15 cellular contexts compared by ENCODE assay signal in the genomic region with DNA sequence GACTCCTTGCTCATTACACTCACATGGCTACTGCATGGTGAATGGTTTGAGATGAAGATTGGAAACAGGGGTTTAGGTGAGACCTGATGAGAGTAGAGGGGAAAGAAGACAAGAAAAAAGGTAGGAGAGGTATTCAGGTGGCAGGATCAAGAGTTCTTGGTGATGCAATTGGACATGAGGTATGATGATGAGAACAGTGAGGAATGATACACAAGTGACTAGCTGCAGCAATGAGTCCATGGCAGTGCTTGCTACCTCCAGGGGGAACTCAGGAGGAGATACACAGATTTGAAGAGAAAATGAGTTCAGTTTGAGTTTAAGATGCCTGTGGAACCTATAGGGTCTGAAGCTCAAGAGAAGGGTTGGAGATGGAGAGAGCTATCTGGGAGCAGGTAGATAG.
DNase-seq lines count a peak whose midpoint lies in the region; ATAC-seq, FAIRE-seq and TF ChIP-seq lines count a peak whose summit lies in the region.
"Had no signal": no experiment of that assay in that cellular context is flagged by ENCODE, and none has a peak within 500 bp of the region (broad histone marks: within the 10 kb centered on the region; RNA-seq: fewer than 3 reads in every experiment).

No MANE protein-coding gene starts in this region.

- 0 out of 3 replicates have a peak overlapping the region, but pooled peaks have one; percentile 5 for H2BK15ac ChIP-seq in IMR-90 (ENCODE audit: low read depth, low read length)

- POLR2A ChIA-PET in IMR-90 (lab: Charles Lee; ENCODE audit: unreplicated experiment) (interaction anchor here (0.6 kb wide), 1 partner anchor 101 kb away, joined by 5 read pairs; no protein-coding TSS in a partner anchor), K562 (lab: Yijun Ruan, JAX) (interaction anchor here (0.9 kb wide), 1 partner anchor 66 kb away, joined by 4 read pairs; a partner anchor contains a TSS), HepG2 (lab: Yijun Ruan, JAX) (no interaction called here)

- no peak for TF ChIP-seq CTCF in IMR-90 (conservative IDR thresholded peaks at IDR 0.05; ENCODE audit: low read depth, low read length)
- no peak for TF ChIP-seq CTCF in K562 (IDR thresholded peaks at IDR 0.05 in 2 of 3, conservative IDR thresholded peaks at IDR 0.05 in 1 of 3; ENCODE audit: insufficient read depth in 2 of 3, low read depth in 1 of 3, low read length in 3 of 3)
- peak; percentile 5 for TF ChIP-seq CTCF in epithelial cell of proximal tubule (conservative IDR thresholded peaks at IDR 0.05; ENCODE audit: low read depth, low read length)
- TF ChIP-seq CTCF in HepG2 (CRISPR knock-in tag; IDR thresholded peaks at IDR 0.05), result no peak

- no peak overlapping the region for H3K56ac ChIP-seq in IMR-90 (ENCODE audit: extremely low read depth, insufficient read depth, low read length)

- no peak overlapping the region for H3K4me2 ChIP-seq in IMR-90 (ENCODE audit: low read depth, low read length)
- H3K4me2 ChIP-seq in K562 (ENCODE audit: insufficient read depth, low read length), result no peak overlapping the region
- H3K4me2 ChIP-seq in HepG2 (ENCODE audit: low read depth, low read length), result no peak overlapping the region

- peaks cover 16% of the 10 kb centered on the region for H3K9me1 ChIP-seq in IMR-90 (ENCODE audit: insufficient read depth, low read length)
- H3K9me1 ChIP-seq in K562 (ENCODE audit: control insufficient read depth, insufficient read depth, low read length), result no peaks in the 10 kb centered on the region

- no peaks in the 10 kb centered on the region for H3K36me3 ChIP-seq in IMR-90 (ENCODE audit: control insufficient read depth, insufficient read depth, low read length)
- no peaks in the 10 kb centered on the region; the same call in 2 of the 3 replicates for H3K36me3 ChIP-seq in K562 (ENCODE audit: control insufficient read depth, insufficient read depth, low read length)
- peaks cover 0 to 5% of the 10 kb centered on the region in 2 experiments; a peak in 1 of 5 replicates for H3K36me3 ChIP-seq in HepG2 (replicated peaks in 1 of 2; ENCODE audit: control insufficient read depth in 1 of 2, insufficient read depth in 2 of 2, low read length in 2 of 2)

- TF ChIP-seq POLR2A in IMR-90 (IDR thresholded peaks at IDR 0.05; ENCODE audit: low read depth, low read length) (no peak), K562 (conservative IDR thresholded peaks at IDR 0.05) (no peak), HepG2 (IDR thresholded peaks at IDR 0.05; ENCODE audit: insufficient read depth in 1 of 2, low read depth in 2 of 2, low read length in 2 of 2) (no peak)

- H3K23ac ChIP-seq in IMR-90 (ENCODE audit: low read depth, low read length), result no peak overlapping the region

- BruUV-seq in IMR-90 (replicated peaks; lab: Mats Ljungman, UMichigan), result no TSS peak
- BruUV-seq in K562 (replicated peaks; lab: Mats Ljungman, UMichigan), result no TSS peak
- no TSS peak for BruUV-seq in HepG2 (replicated peaks; lab: Mats Ljungman, UMichigan)

- no peak overlapping the region; the same call in 1 of the 2 replicates for H2AK5ac ChIP-seq in IMR-90 (ENCODE audit: low read depth, low read length)

- H3K79me1 ChIP-seq in IMR-90 (ENCODE audit: low read depth in 1 of 2, low read length in 2 of 2), result peaks cover 0 to 3% of the 10 kb centered on the region in 2 experiments; a peak in 1 of 4 replicates

- no peak overlapping the region for H3K27ac ChIP-seq in IMR-90 (ENCODE audit: insufficient read depth, low read length)
- H3K27ac ChIP-seq in K562 (ENCODE audit: extremely low read depth, low read depth, low read length), result no peak overlapping the region
- H3K27ac ChIP-seq in HepG2 (ENCODE audit: extremely low read length, insufficient read depth, low read length), result no peak overlapping the region
- H3K27ac ChIP-seq: C4-2B, GM23248 had no signal

- CTCF ChIA-PET in IMR-90 (lab: Yijun Ruan, JAX) (interaction anchor here (0.8 to 1.4 kb wide), 2 partner anchors 23 to 162 kb away, joined by 3 to 8 read pairs; no protein-coding TSS in a partner anchor), K562 (lab: Yijun Ruan, JAX; ENCODE audit: low intra/inter-chr PET ratio) (no interaction called here), HepG2 (lab: Yijun Ruan, JAX; ENCODE audit: low intra/inter-chr PET ratio, low total read pairs) (no interaction called here)

- H2BK5ac ChIP-seq in IMR-90 (ENCODE audit: low read depth, low read length, poor library complexity, severe bottlenecking), result no peak overlapping the region

- in situ Hi-C loops in IMR-90 (cut with MboI; ENCODE audit: low sequenced_read_pairs), result loop anchor here (5.0 kb wide), 1 partner anchor 159 kb away; no protein-coding TSS in a partner anchor
- in situ Hi-C loops in K562 (cut with MboI), result no loop called here
- in situ Hi-C loops in HepG2 (cut with HindIII; ENCODE audit: extremely low pct_ligation_motif_present, low pct_unique_long_range_greater_than_20kb), result no loop called here

- no peak overlapping the region for H4K5ac ChIP-seq in IMR-90 (ENCODE audit: low read depth, low read length)

- peak overlapping the region; percentile 53 for H3K4ac ChIP-seq in IMR-90 (ENCODE audit: low read depth, low read length)

- H3K9ac ChIP-seq in IMR-90 (ENCODE audit: low read depth, low read length) (no peak overlapping the region), K562 (ENCODE audit: insufficient read depth in 1 of 2, low read depth in 2 of 2, low read length in 2 of 2) (no peak overlapping the region), HepG2 (ENCODE audit: insufficient read depth, low read depth, low read length) (no peak overlapping the region)
- H3K9ac ChIP-seq: GM23248 had no signal

- no peak for TF ChIP-seq EP300 in K562 (IDR thresholded peaks at IDR 0.05; ENCODE audit: low read length)
- no peak for TF ChIP-seq EP300 in HepG2 (IDR thresholded peaks at IDR 0.05; ENCODE audit: low read depth in 2 of 2, low read length in 2 of 2)
- TF ChIP-seq EP300 in HepG2 (CRISPR knock-in tag; IDR thresholded peaks at IDR 0.05; ENCODE audit: borderline replicate concordance), result no peak

- no peaks in the 10 kb centered on the region for H3K79me2 ChIP-seq in K562 (ENCODE audit: control insufficient read depth, insufficient read depth, low read length)
- no peaks in the 10 kb centered on the region for H3K79me2 ChIP-seq in HepG2 (ENCODE audit: insufficient read depth, low read length)

- no peak overlapping the region for H4K8ac ChIP-seq in IMR-90 (ENCODE audit: low read depth in 2 of 2, low read length in 2 of 2)

- peaks cover 18% of the 10 kb centered on the region for H3K4me1 ChIP-seq in IMR-90 (ENCODE audit: control insufficient read depth, insufficient read depth, low read length)
- peaks cover 0 to 12% of the 10 kb centered on the region in 2 experiments; a peak in 4 of 5 replicates for H3K4me1 ChIP-seq in K562 (replicated peaks in 1 of 2; ENCODE audit: control insufficient read depth in 2 of 2, insufficient read depth in 2 of 2, low read length in 2 of 2)
- H3K4me1 ChIP-seq in HepG2 (ENCODE audit: insufficient read depth, low read length), result peaks cover 51% of the 10 kb centered on the region

- ATAC-seq in IMR-90 (ENCODE audit: low read depth), result no peak
- ATAC-seq in K562, result no peak
- ATAC-seq in HepG2, result no peak
- no peak for ATAC-seq in HG03565 (IDR thresholded peaks at IDR 0.05; ENCODE audit: unreplicated experiment)
- ATAC-seq: HCT116 had no signal

- no peaks in the 10 kb centered on the region for H3K9me3 ChIP-seq in IMR-90 (ENCODE audit: control insufficient read depth, insufficient read depth, low read length)
- H3K9me3 ChIP-seq in K562 (replicated peaks; ENCODE audit: control insufficient read depth, insufficient read depth, low read depth, low read length), result no peaks in the 10 kb centered on the region
- H3K9me3 ChIP-seq in HepG2 (ENCODE audit: low read length), result no peaks in the 10 kb centered on the region

- dilution Hi-C loops in IMR-90 (cut with HindIII; ENCODE audit: low sequenced_read_pairs, unreplicated experiment), result no loop called here

- H4K20me1 ChIP-seq in IMR-90 (ENCODE audit: insufficient read depth, low read length) (no peaks in the 10 kb centered on the region), K562 (replicated peaks; ENCODE audit: control insufficient read depth, insufficient read depth, low read length) (no peaks in the 10 kb centered on the region), HepG2 (ENCODE audit: insufficient read depth, low read length) (no peaks in the 10 kb centered on the region)

- H2BK20ac ChIP-seq in IMR-90 (ENCODE audit: low read depth, low read length), result peak overlapping the region; percentile 9

- TF ChIP-seq RAD21 in IMR-90 (IDR thresholded peaks at IDR 0.05; ENCODE audit: low read length) (no peak), K562 (CRISPR knock-in tag; conservative IDR thresholded peaks at IDR 0.05 in 1 of 2, IDR thresholded peaks at IDR 0.05 in 1 of 2) (no peak), HepG2 (CRISPR knock-in tag; IDR thresholded peaks at IDR 0.05) (no peak)

- H3K4me3 ChIP-seq in IMR-90 (ENCODE audit: insufficient read depth, low read depth, low read length) (no peak overlapping the region), K562 (no peak overlapping the region), epithelial cell of proximal tubule (ENCODE audit: low read depth, low read length) (no peak overlapping the region), HepG2 (replicated peaks in 1 of 3; ENCODE audit: insufficient read depth in 1 of 3, low read depth in 2 of 3, low read length in 3 of 3) (no peak overlapping the region)
- H3K4me3 ChIP-seq: GM23248 had no signal

- no peak for DNase-seq in IMR-90
- no peak for DNase-seq in K562 (ENCODE audit: extremely low read depth in 1 of 4, low spot score in 3 of 4)
- DNase-seq in epithelial cell of proximal tubule (ENCODE audit: low read depth), result no peak
- no peak for DNase-seq in HepG2 (ENCODE audit: low spot score)
- DNase-seq in NCI-H1417 treated with DMSO at 0.1 percent for 48 hours (lab: John Stamatoyannopoulos, UW), result no peak
- DNase-seq in DMS53 (lab: John Stamatoyannopoulos, UW), result no peak
- DNase-seq: CD4-positive, alpha-beta memory T cell; COR-L47; GF-D8 had no signal

- H3K18ac ChIP-seq in IMR-90 (ENCODE audit: low read depth, low read length), result 0 out of 2 replicates have a peak overlapping the region, but pooled peaks have one; percentile 87

- H2AK9ac ChIP-seq in IMR-90 (replicated peaks; ENCODE audit: low read depth, low read length, poor library complexity), result no peak overlapping the region

- no peak overlapping the region for H4K91ac ChIP-seq in IMR-90 (ENCODE audit: insufficient read depth, low read depth, low read length)

- H3K27me3 ChIP-seq in IMR-90 (ENCODE audit: control insufficient read depth, insufficient read depth, low read length) (no peaks in the 10 kb centered on the region), K562 (ENCODE audit: control insufficient read depth in 2 of 2, insufficient read depth in 2 of 2, low read length in 2 of 2) (no peaks in the 10 kb centered on the region), HepG2 (ENCODE audit: control insufficient read depth in 1 of 2, insufficient read depth in 2 of 2, low read length in 2 of 2) (no peaks in the 10 kb centered on the region)

- H2AFZ ChIP-seq in IMR-90 (replicated peaks; ENCODE audit: low read length, poor library complexity) (no peak overlapping the region), K562 (ENCODE audit: low read depth, low read length) (no peak overlapping the region), HepG2 (ENCODE audit: low read length) (no peak overlapping the region)
- H2AFZ ChIP-seq: GM23248 had no signal

- intact Hi-C loops in IMR-90 (cut with micrococcal nuclease) (no loop called here), K562 (cut with micrococcal nuclease) (no loop called here), HepG2 (cut with micrococcal nuclease; ENCODE audit: unreplicated experiment) (no loop called here)

- H3K14ac ChIP-seq in IMR-90 (replicated peaks; ENCODE audit: low read depth, low read length), result 0 out of 2 replicates have a peak overlapping the region, but pooled peaks have one; percentile 3

- H2BK120ac ChIP-seq in IMR-90 (ENCODE audit: low read depth, low read length), result no peak overlapping the region; the same call in 1 of the 2 replicates

- no peak for FAIRE-seq in K562 (lab: Jason Lieb, UNC)
- no peak for FAIRE-seq in HepG2 (lab: Jason Lieb, UNC)
- FAIRE-seq: A204.1, H54 had no signal
